ENCODE assay signal across 22 cellular contexts in the genomic region with DNA sequence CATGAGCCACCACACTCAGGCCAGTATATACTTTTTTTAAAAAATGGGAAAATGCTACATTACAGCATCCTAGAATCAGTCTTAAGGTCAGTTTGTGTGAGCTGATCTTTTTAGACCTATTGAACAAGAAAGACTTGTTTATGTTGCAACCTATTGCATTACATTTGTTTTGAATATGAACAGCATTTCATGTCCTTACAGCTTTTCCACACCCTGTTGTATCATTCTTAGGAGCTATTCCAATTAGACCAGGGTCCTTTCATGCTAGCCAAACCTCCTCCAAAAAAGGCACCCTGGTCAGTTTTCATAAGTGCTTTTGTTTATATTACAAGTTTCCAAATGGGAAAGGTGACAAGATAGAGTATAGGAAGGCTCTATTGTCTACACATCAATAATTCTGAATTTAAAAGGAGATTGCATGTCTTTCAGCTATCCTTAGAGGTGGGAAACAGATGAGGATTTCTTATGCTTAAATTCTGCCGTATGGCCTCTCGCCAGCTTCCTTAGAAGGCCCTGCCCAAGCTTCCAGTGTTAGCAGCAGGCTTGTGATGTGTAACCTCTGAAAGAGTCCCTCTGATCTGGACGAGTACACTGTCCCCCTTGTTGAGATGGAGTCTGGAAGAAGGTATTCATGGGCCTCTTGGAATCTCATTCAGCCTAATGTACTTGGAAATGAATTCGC.
DNase-seq lines count a peak whose midpoint lies in the region; ATAC-seq, FAIRE-seq and TF ChIP-seq lines count a peak whose summit lies in the region.
"Had no signal": no experiment of that assay in that cellular context is flagged by ENCODE, and none has a peak within 500 bp of the region (broad histone marks: within the 10 kb centered on the region; RNA-seq: fewer than 3 reads in every experiment).

No MANE protein-coding gene starts in this region.

- DNase-seq in COLO829 (ENCODE audit: low spot score) (peak; percentile 64), astrocyte (ENCODE audit: low read depth) (no peak), fibroblast of the aortic adventitia (ENCODE audit: low read depth) (peak; percentile 45), retina (peak; percentile 29), NCI-H774 (lab: John Stamatoyannopoulos, UW) (no peak), erythroblast (lab: John Stamatoyannopoulos, UW) (no peak)
- DNase-seq: CD4-positive, alpha-beta memory T cell; DMS53; EL; HCEC 1CT; NCI-H1417; NCI-H187; NCI-H226; NCI-H524; PC-9 had no signal

- peaks cover 2% of the 10 kb centered on the region for H3K27me3 Mint-ChIP-seq in astrocyte (ENCODE audit: low read depth, unreplicated experiment)

- H3K79me2 ChIP-seq in astrocyte (ENCODE audit: insufficient read depth, low read length) = no peaks in the 10 kb centered on the region

- H3K36me3 Mint-ChIP-seq in astrocyte (ENCODE audit: low read depth, unreplicated experiment) = no peaks in the 10 kb centered on the region
- H3K36me3 Mint-ChIP-seq: CD4-positive, alpha-beta memory T cell had no signal

- TF ChIP-seq CTCF in astrocyte (IDR thresholded peaks at IDR 0.05; ENCODE audit: insufficient read depth, low read depth, low read length) = no peak
- TF ChIP-seq CTCF in fibroblast of the aortic adventitia (IDR thresholded peaks at IDR 0.05; ENCODE audit: insufficient read depth, low read length) = no peak

- no peak overlapping the region for H3K9ac ChIP-seq in astrocyte (ENCODE audit: low read length)
- H3K9ac ChIP-seq: BLaER1, KMS-11 had no signal

- H3K9me3 Mint-ChIP-seq in astrocyte (ENCODE audit: unreplicated experiment) = no peaks in the 10 kb centered on the region

- H3K4me2 ChIP-seq in astrocyte (ENCODE audit: low read length) = no peak overlapping the region
- H3K4me2 ChIP-seq: A549, BLaER1, KMS-11, PC-9 had no signal

- no peaks in the 10 kb centered on the region for H3K4me1 ChIP-seq in astrocyte (ENCODE audit: insufficient read depth, low read length)
- H3K4me1 ChIP-seq: A549 had no signal

- FAIRE-seq in astrocyte (lab: Jason Lieb, UNC) = no peak
- FAIRE-seq: A549, GM12892 had no signal

- H4K20me1 ChIP-seq in astrocyte (ENCODE audit: insufficient read depth, low read length) = no peaks in the 10 kb centered on the region
- H4K20me1 ChIP-seq: BLaER1 had no signal

- H3K36me3 ChIP-seq in astrocyte (ENCODE audit: insufficient read depth, low read length) = no peaks in the 10 kb centered on the region
- H3K36me3 ChIP-seq: BLaER1 had no signal

- no peak for TF ChIP-seq POLR2A in erythroblast (IDR thresholded peaks at IDR 0.05; ENCODE audit: low read length)

- H3K9me3 ChIP-seq in astrocyte (ENCODE audit: insufficient read depth, low read depth, low read length) = no peaks in the 10 kb centered on the region
- H3K9me3 ChIP-seq: A549 had no signal

- no peak for ATAC-seq in GM18520 (IDR thresholded peaks at IDR 0.05; ENCODE audit: unreplicated experiment)
- ATAC-seq: A549 had no signal

- no peaks in the 10 kb centered on the region for H3K4me1 Mint-ChIP-seq in astrocyte (ENCODE audit: low read depth, unreplicated experiment)
- H3K4me1 Mint-ChIP-seq: CD4-positive, alpha-beta memory T cell had no signal

- H3K27ac ChIP-seq in astrocyte (ENCODE audit: low read depth, low read length) = no peak overlapping the region
- H3K27ac ChIP-seq: A549, BLaER1, HL-60, KMS-11, PC-9, RWPE1 had no signal

- no peak overlapping the region for H3K4me3 Mint-ChIP-seq in astrocyte (ENCODE audit: unreplicated experiment)
- H3K4me3 Mint-ChIP-seq: CD4-positive, alpha-beta memory T cell had no signal

- H2AFZ ChIP-seq in astrocyte (ENCODE audit: low read depth, low read length) = no peak overlapping the region
- H2AFZ ChIP-seq: PC-9 had no signal

- no peak overlapping the region for H3K4me3 ChIP-seq in astrocyte (ENCODE audit: insufficient read depth, low read depth, low read length)
- H3K4me3 ChIP-seq in fibroblast of the aortic adventitia (ENCODE audit: low read depth, low read length) = no peak overlapping the region
- H3K4me3 ChIP-seq: A549, BLaER1, PC-9 had no signal

- H3K27me3 ChIP-seq in astrocyte (ENCODE audit: insufficient read depth, low read length) = no peaks in the 10 kb centered on the region
- H3K27me3 ChIP-seq: BLaER1 had no signal

- peak overlapping the region; percentile 4 for H3K27ac Mint-ChIP-seq in astrocyte (ENCODE audit: unreplicated experiment)
- H3K27ac Mint-ChIP-seq: CD4-positive, alpha-beta memory T cell had no signal

Comparison
In these comparisons a context has a peak if more than half of its experiments do, and no peak if none do; other contexts are left out.
1. DNase-seq: peak in COLO829 (single experiment), fibroblast of the aortic adventitia (single experiment) and retina (single experiment); none in astrocyte (single experiment), NCI-H774 (single experiment) and erythroblast (0 of 2).